ENCODE assay signal across 19 cellular contexts in genomic region chr1:52420713-52421112, GRCh38. TPM values are rescaled to one million over a fixed set of nuclear protein-coding genes. Genes with fewer than 3 reads are reported as not detected.
DNase-seq lines count a peak whose midpoint lies in the region; ATAC-seq lines count a peak whose summit lies in the region.
"Had no signal": no experiment of that assay in that cellular context is flagged by ENCODE, and none has a peak within 500 bp of the region (broad histone marks: within the 10 kb centered on the region; RNA-seq: fewer than 3 reads in every experiment).

No MANE protein-coding gene starts in this region.

- H3K27me3 Mint-ChIP-seq in T-cell: no peaks in the 10 kb centered on the region
- no peaks in the 10 kb centered on the region for H3K27me3 Mint-ChIP-seq in naive thymus-derived CD4-positive, alpha-beta T cell
- H3K27me3 Mint-ChIP-seq in stimulated activated naive B cell treated with anti-CD40 and anti-IgM and Interleukin-4, amounts not matched to agents 10 μg/mL and 1 μg/mL and 100 μg/mL, for 72 hours: no peaks in the 10 kb centered on the region

- H3K4me3 Mint-ChIP-seq in T-cell: no peak overlapping the region
- no peak overlapping the region for H3K4me3 Mint-ChIP-seq in naive thymus-derived CD4-positive, alpha-beta T cell
- no peak overlapping the region for H3K4me3 Mint-ChIP-seq in stimulated activated naive B cell treated with anti-CD40 and anti-IgM and Interleukin-4, amounts not matched to agents 10 μg/mL and 1 μg/mL and 100 μg/mL, for 72 hours
- H3K4me3 Mint-ChIP-seq: CD8-positive, alpha-beta T cell; HFFc6 had no signal

- peaks cover 5 to 37% (median 15%) of the 10 kb centered on the region in 3 experiments for H3K36me3 ChIP-seq in naive thymus-derived CD4-positive, alpha-beta T cell (ENCODE audit: control insufficient read depth in 2 of 3, insufficient read depth in 3 of 3, low read length in 3 of 3)

- no peak overlapping the region for H3K4me3 ChIP-seq in naive thymus-derived CD4-positive, alpha-beta T cell (ENCODE audit: low read length)
- H3K4me3 ChIP-seq: A549, GM12878 had no signal

- ATAC-seq in T-cell (replicated peaks in 1 of 4) (no peak), HG03432 (IDR thresholded peaks at IDR 0.05; ENCODE audit: unreplicated experiment) (no peak)
- no peak for ATAC-seq in naive thymus-derived CD4-positive, alpha-beta T cell
- no peak for ATAC-seq in stimulated activated naive B cell treated with anti-CD40 and anti-IgM and Interleukin-4, amounts not matched to agents 10 μg/mL and 1 μg/mL and 100 μg/mL, for 72 hours (replicated peaks)
- ATAC-seq: A549; CD8-positive, alpha-beta T cell; GM12878; HCT116 had no signal

- H3K9me3 Mint-ChIP-seq in T-cell: no peaks in the 10 kb centered on the region
- no peaks in the 10 kb centered on the region for H3K9me3 Mint-ChIP-seq in naive thymus-derived CD4-positive, alpha-beta T cell
- H3K9me3 Mint-ChIP-seq in stimulated activated naive B cell treated with anti-CD40 and anti-IgM and Interleukin-4, amounts not matched to agents 10 μg/mL and 1 μg/mL and 100 μg/mL, for 72 hours: no peaks in the 10 kb centered on the region
- H3K9me3 Mint-ChIP-seq: CD8-positive, alpha-beta T cell; HFFc6 had no signal

- intact Hi-C loops in naive thymus-derived CD4-positive, alpha-beta T cell (cut with micrococcal nuclease): loop anchor here (5.0 kb wide), 3 partner anchors 52 to 363 kb away; partner anchors contain the start of genes BTF3L4 (in 2 of the 2), TXNDC12 (in 2 of the 2) and ZFYVE9 (in 1 of the 2)

- H3K4me1 Mint-ChIP-seq in T-cell: peaks cover 50 to 60% (median 55%) of the 10 kb centered on the region in 3 donors
- H3K4me1 Mint-ChIP-seq in naive thymus-derived CD4-positive, alpha-beta T cell: peaks cover 32 to 84% (median 54%) of the 10 kb centered on the region in 7 donors
- peaks cover 10 to 20% of the 10 kb centered on the region in 2 donors for H3K4me1 Mint-ChIP-seq in stimulated activated naive B cell treated with anti-CD40 and anti-IgM and Interleukin-4, amounts not matched to agents 10 μg/mL and 1 μg/mL and 100 μg/mL, for 72 hours

- peaks cover 31 to 49% of the 10 kb centered on the region in 2 donors for H3K4me1 ChIP-seq in naive thymus-derived CD4-positive, alpha-beta T cell (ENCODE audit: control insufficient read depth in 2 of 2, insufficient read depth in 2 of 2, low read length in 2 of 2)
- H3K4me1 ChIP-seq: A549 had no signal

- POLR2A ChIA-PET in T-cell (lab: Charles Lee): interaction anchor here in 1 of 2 donors (0.8 kb wide), 1 partner anchor 15 kb away, joined by 4 read pairs; no protein-coding TSS in a partner anchor
- POLR2A ChIA-PET in naive thymus-derived CD4-positive, alpha-beta T cell (lab: Charles Lee): interaction anchor here (4.4 kb wide), 1 partner anchor 16 kb away, joined by 31 read pairs; the partner anchor contains the start of genes ORC1 and PRPF38A

- H3K27ac Mint-ChIP-seq in T-cell: peak overlapping the region; percentile 90 to 92
- H3K27ac Mint-ChIP-seq in naive thymus-derived CD4-positive, alpha-beta T cell: peak overlapping the region in 5 of 9 donors; percentile 27 to 91 (median 80)
- no peak overlapping the region for H3K27ac Mint-ChIP-seq in stimulated activated naive B cell treated with anti-CD40 and anti-IgM and Interleukin-4, amounts not matched to agents 10 μg/mL and 1 μg/mL and 100 μg/mL, for 72 hours
- H3K27ac Mint-ChIP-seq: CD8-positive, alpha-beta T cell; HFFc6 had no signal

- DNase-seq in NCI-H82 (lab: John Stamatoyannopoulos, UW): peak; percentile 37
- no peak for DNase-seq in NCI-H82 treated with DMSO at 0.1 percent for 48 hours (lab: John Stamatoyannopoulos, UW; ENCODE audit: unreplicated experiment)
- DNase-seq in T-cell: no peak
- no peak for DNase-seq in naive thymus-derived CD4-positive, alpha-beta T cell
- DNase-seq in stimulated activated naive B cell treated with anti-CD40 and anti-IgM and Interleukin-4, amounts not matched to agents 10 μg/mL and 1 μg/mL and 100 μg/mL, for 72 hours: no peak
- no peak for DNase-seq in stimulated activated naive CD4-positive, alpha-beta T cell (lab: John Stamatoyannopoulos, UW)
- DNase-seq: AML-193; Calu3; CD8-positive, alpha-beta T cell; DMS79 treated with DMSO at 0.1 percent for 48 hours; GOT3; H7; HFFc6 had no signal

- H3K9me3 ChIP-seq in naive thymus-derived CD4-positive, alpha-beta T cell (ENCODE audit: control insufficient read depth in 2 of 3, low read length in 3 of 3): no peaks in the 10 kb centered on the region
- H3K9me3 ChIP-seq: A549 had no signal

- CTCF ChIA-PET in T-cell (lab: Charles Lee): no interaction called here
- CTCF ChIA-PET in naive thymus-derived CD4-positive, alpha-beta T cell (lab: Charles Lee): interaction anchor here (0.7 to 1.0 kb wide), 2 partner anchors 11 to 101 kb away, joined by 3 read pairs; no protein-coding TSS in a partner anchor

- peaks cover 36% of the 10 kb centered on the region for H3K36me3 Mint-ChIP-seq in T-cell
- H3K36me3 Mint-ChIP-seq in naive thymus-derived CD4-positive, alpha-beta T cell: peaks cover 7 to 34% (median 29%) of the 10 kb centered on the region in 5 donors
- H3K36me3 Mint-ChIP-seq in stimulated activated naive B cell treated with anti-CD40 and anti-IgM and Interleukin-4, amounts not matched to agents 10 μg/mL and 1 μg/mL and 100 μg/mL, for 72 hours: peaks cover 31 to 32% of the 10 kb centered on the region in 2 donors

- H3K27ac ChIP-seq in naive thymus-derived CD4-positive, alpha-beta T cell (ENCODE audit: low read depth, low read length): no peak overlapping the region
- H3K27ac ChIP-seq: 22Rv1, A549, C4-2B had no signal

- no peaks in the 10 kb centered on the region for H3K27me3 ChIP-seq in naive thymus-derived CD4-positive, alpha-beta T cell (ENCODE audit: control insufficient read depth in 2 of 2, insufficient read depth in 2 of 2, low read length in 2 of 2)

RNA-seq across cellular contexts. Expression of gene PRPF38A, which starts 16.3 kb away (rescaled TPM):
- 10 to 100 TPM; 58.6 to 66.1 (median 64.7) TPM for total RNA-seq in T-cell
- 10 to 100 TPM; 62.1 to 98.7 (median 81.6) TPM for total RNA-seq in naive thymus-derived CD4-positive, alpha-beta T cell
- polyA plus RNA-seq in naive thymus-derived CD4-positive, alpha-beta T cell: 10 to 100 TPM; 34.7 to 35.9 TPM

RNA-seq across cellular contexts. Expression of gene ORC1, which starts 16.5 kb away (rescaled TPM):
- total RNA-seq in T-cell: 1 to 10 TPM; 1.7 to 2.1 (median 2.0) TPM
- 10 to 100 TPM in 1 of 5 experiments, 1 to 10 TPM in 3, under 1 TPM in 1; 0.97 to 25.2 (median 1.3) TPM for total RNA-seq in naive thymus-derived CD4-positive, alpha-beta T cell
- under 1 TPM in 1 of 2 donors, not detected in 1; 0.74 TPM for polyA plus RNA-seq in naive thymus-derived CD4-positive, alpha-beta T cell

RNA-seq across cellular contexts. Expression of gene CC2D1B, which starts 54.7 kb away (rescaled TPM):
- 10 to 100 TPM; 59.7 to 87.3 (median 83.6) TPM for total RNA-seq in T-cell
- 10 to 100 TPM; 44.5 to 91.2 (median 58.3) TPM for total RNA-seq in naive thymus-derived CD4-positive, alpha-beta T cell
- 10 to 100 TPM in 1 of 2 donors, 1 to 10 TPM in 1; 5.2 to 16.7 TPM for polyA plus RNA-seq in naive thymus-derived CD4-positive, alpha-beta T cell
